In genomic region chr2:240574386-240575100, GRCh38 we compare ENCODE assay signal across 28 cellular contexts. TPM values are rescaled to one million over a fixed set of nuclear protein-coding genes. Genes with fewer than 3 reads are reported as not detected.
DNase-seq lines count a peak whose midpoint lies in the region; ATAC-seq and TF ChIP-seq lines count a peak whose summit lies in the region.
"Had no signal": no experiment of that assay in that cellular context is flagged by ENCODE, and none has a peak within 500 bp of the region (broad histone marks: within the 10 kb centered on the region; RNA-seq: fewer than 3 reads in every experiment).

No MANE protein-coding gene starts in this region.

- no peak overlapping the region for H3K4me3 ChIP-seq in psoas muscle
- H3K4me3 ChIP-seq: ascending aorta had no signal

- no peaks in the 10 kb centered on the region for H3K27me3 ChIP-seq in psoas muscle (ENCODE audit: insufficient read depth in 3 of 3, low read length in 2 of 3)
- H3K27me3 ChIP-seq: ascending aorta had no signal

- no peaks in the 10 kb centered on the region for H3K36me3 Mint-ChIP-seq in endothelial cell (ENCODE audit: low read depth, unreplicated experiment)
- H3K36me3 Mint-ChIP-seq: naive B cell, WTC11 had no signal

- H3K27ac ChIP-seq in psoas muscle: no peak overlapping the region
- H3K27ac ChIP-seq: ascending aorta, C4-2B had no signal

- WGBS in psoas muscle, 3 donors: 86 to 87% (median 87%) methylated on average over 20 to 21 of the region's 21 CpGs

- H3K27me3 Mint-ChIP-seq in endothelial cell (ENCODE audit: unreplicated experiment): peaks cover 5% of the 10 kb centered on the region
- H3K27me3 Mint-ChIP-seq: activated CD8-positive, alpha-beta memory T cell treated with anti-CD3 and anti-CD28 coated beads, Interleukin-2, amount 10 ng/mL, durations not matched to agents 7 days and 5 days; activated naive CD4-positive, alpha-beta T cell treated with anti-CD3 and anti-CD28 coated beads, Interleukin-2, amount 10 ng/mL, durations not matched to agents 7 days and 5 days; dendritic cell treated with granulocyte-macrophage colony-stimulating factor and Interleukin-4, amounts not matched to agents 40 ng/mL and 50 ng/mL, for 4 days; memory B cell; naive B cell had no signal

- H3K4me1 Mint-ChIP-seq in endothelial cell (ENCODE audit: unreplicated experiment): peaks cover 3% of the 10 kb centered on the region

- peaks cover 12% of the 10 kb centered on the region for H3K4me1 ChIP-seq in psoas muscle

- H3K4me3 Mint-ChIP-seq in endothelial cell (ENCODE audit: unreplicated experiment): no peak overlapping the region
- H3K4me3 Mint-ChIP-seq: activated CD8-positive, alpha-beta memory T cell treated with anti-CD3 and anti-CD28 coated beads, Interleukin-2, amount 10 ng/mL, durations not matched to agents 7 days and 5 days; activated naive CD4-positive, alpha-beta T cell treated with anti-CD3 and anti-CD28 coated beads, Interleukin-2, amount 10 ng/mL, durations not matched to agents 7 days and 5 days; activated T-cell treated with anti-CD3 and anti-CD28 coated beads, Interleukin-2, amount 50 U/mL, for 72 hours; dendritic cell treated with granulocyte-macrophage colony-stimulating factor and Interleukin-4, amounts not matched to agents 40 ng/mL and 50 ng/mL, for 4 days; memory B cell; naive B cell; WTC11 had no signal

- peak; percentile 4 for DNase-seq in endothelial cell (ENCODE audit: low spot score)
- peak; percentile 32 for DNase-seq in left ventricle myocardium superior
- peak; percentile 19 to 54 for DNase-seq in psoas muscle
- DNase-seq in stimulated activated CD4-positive, alpha-beta T cell treated with anti-CD3 and anti-CD28 coated beads, Interleukin-1b, Interleukin-23, amount 100 ng/mL, for 48 hours: no peak
- DNase-seq: activated CD4-positive, alpha-beta T cell treated with anti-CD3 and anti-CD28 coated beads, Interleukin-2, amount 50 U/mL, for 1 hour; activated CD8-positive, alpha-beta memory T cell treated with anti-CD3 and anti-CD28 coated beads, Interleukin-2, amount 10 ng/mL, durations not matched to agents 7 days and 5 days; activated naive CD4-positive, alpha-beta T cell treated with anti-CD3 and anti-CD28 coated beads, Interleukin-2, amount 10 ng/mL, durations not matched to agents 7 days and 5 days; activated T-cell treated with anti-CD3 and anti-CD28 coated beads, Interleukin-2, amount 50 U/mL, for 72 hours; Calu3; KG1; kidney glomerular epithelial cell; MM.1S; naive B cell; NCI-H1417; NCI-H2107; NCI-H446 treated with DMSO at 0.1 percent for 48 hours; occipital lobe; retina; stimulated activated CD4-positive, alpha-beta T cell treated with anti-CD3 and anti-CD28 coated beads, Interleukin-12 subunit alpha, Interleukin-12 subunit beta, amount 100 ng/mL, for 4 hours; stimulated activated CD4-positive, alpha-beta T cell treated with anti-CD3 and anti-CD28 coated beads, Interleukin-4, amount 100 ng/mL, for 4 hours; stimulated activated naive CD4-positive, alpha-beta T cell; T-helper 9 cell had no signal

- no peak overlapping the region for H3K27ac Mint-ChIP-seq in endothelial cell (ENCODE audit: unreplicated experiment)
- H3K27ac Mint-ChIP-seq: activated CD8-positive, alpha-beta memory T cell treated with anti-CD3 and anti-CD28 coated beads, Interleukin-2, amount 10 ng/mL, durations not matched to agents 7 days and 5 days; activated naive CD4-positive, alpha-beta T cell treated with anti-CD3 and anti-CD28 coated beads, Interleukin-2, amount 10 ng/mL, durations not matched to agents 7 days and 5 days; activated T-cell treated with anti-CD3 and anti-CD28 coated beads, Interleukin-2, amount 50 U/mL, for 72 hours; dendritic cell treated with granulocyte-macrophage colony-stimulating factor and Interleukin-4, amounts not matched to agents 40 ng/mL and 50 ng/mL, for 4 days; memory B cell; WTC11 had no signal

- ATAC-seq in left ventricle myocardium superior: no peak
- no peak for ATAC-seq in psoas muscle
- ATAC-seq in HG03280 (IDR thresholded peaks at IDR 0.05; ENCODE audit: unreplicated experiment): no peak
- ATAC-seq: activated CD8-positive, alpha-beta memory T cell treated with anti-CD3 and anti-CD28 coated beads, Interleukin-2, amount 10 ng/mL, durations not matched to agents 7 days and 5 days; activated T-cell treated with anti-CD3 and anti-CD28 coated beads, Interleukin-2, amount 50 U/mL, for 72 hours; WTC11 had no signal

- peaks cover 0 to 63% of the 10 kb centered on the region in 2 donors for H3K36me3 ChIP-seq in psoas muscle (ENCODE audit: insufficient read depth in 1 of 2, low read depth in 1 of 2)

- H3K9me3 Mint-ChIP-seq in endothelial cell (ENCODE audit: unreplicated experiment): no peaks in the 10 kb centered on the region
- H3K9me3 Mint-ChIP-seq: activated naive CD4-positive, alpha-beta T cell treated with anti-CD3 and anti-CD28 coated beads, Interleukin-2, amount 10 ng/mL, durations not matched to agents 7 days and 5 days; activated T-cell treated with anti-CD3 and anti-CD28 coated beads, Interleukin-2, amount 50 U/mL, for 72 hours; dendritic cell treated with granulocyte-macrophage colony-stimulating factor and Interleukin-4, amounts not matched to agents 40 ng/mL and 50 ng/mL, for 4 days; memory B cell; naive B cell; WTC11 had no signal

- no peaks in the 10 kb centered on the region for H3K9me3 ChIP-seq in psoas muscle
- H3K9me3 ChIP-seq: ascending aorta had no signal

- intact Hi-C loops in left ventricle myocardium superior (cut with micrococcal nuclease) (no loop called here), psoas muscle (cut with DNase I) (no loop called here)

- TF ChIP-seq CTCF in endothelial cell (IDR thresholded peaks at IDR 0.05; ENCODE audit: unreplicated experiment) (no peak), psoas muscle (IDR thresholded peaks at IDR 0.05) (no peak)

RNA-seq across cellular contexts. Expression of gene RNPEPL1, which starts 6.3 kb away (rescaled TPM):
- total RNA-seq in endothelial cell (ENCODE audit: unreplicated experiment) (29.2 TPM), left ventricle myocardium superior (105 TPM), psoas muscle (10 to 100 TPM; 48.8 to 70.4 (median 59.0) TPM)
- 10 to 100 TPM; 59.2 to 79.6 (median 71.9) TPM for polyA plus RNA-seq in psoas muscle

RNA-seq across cellular contexts. Expression of gene CAPN10, which starts 12.0 kb away (rescaled TPM):
- 47.8 TPM for total RNA-seq in endothelial cell (ENCODE audit: unreplicated experiment)
- total RNA-seq in left ventricle myocardium superior: 51.2 TPM
- total RNA-seq in psoas muscle: 1 to 10 TPM; 5.0 to 9.9 (median 7.6) TPM
- polyA plus RNA-seq in psoas muscle: 10 to 100 TPM in 2 of 3 donors, 1 to 10 TPM in 1; 8.9 to 15.0 (median 13.1) TPM

RNA-seq across cellular contexts. Expression of gene DUSP28, which starts 14.4 kb away (rescaled TPM):
- total RNA-seq in endothelial cell (ENCODE audit: unreplicated experiment): 1.5 TPM
- total RNA-seq in left ventricle myocardium superior: 13.2 TPM
- total RNA-seq in psoas muscle: 10 to 100 TPM; 10.4 to 12.9 (median 12.7) TPM
- 10 to 100 TPM in 1 of 3 donors, 1 to 10 TPM in 2; 6.6 to 18.1 (median 9.5) TPM for polyA plus RNA-seq in psoas muscle

RNA-seq across cellular contexts. Expression of gene ANKMY1, which starts 16.8 kb away (rescaled TPM):
- total RNA-seq in endothelial cell (ENCODE audit: unreplicated experiment) (5.6 TPM), left ventricle myocardium superior (5.1 TPM), psoas muscle (1 to 10 TPM; 3.0 to 5.8 (median 4.6) TPM)
- 1 to 10 TPM; 1.4 to 2.5 (median 2.4) TPM for polyA plus RNA-seq in psoas muscle

RNA-seq across cellular contexts. Expression of gene GPR35, which starts 50.7 kb away (rescaled TPM):
- 0.77 TPM for total RNA-seq in endothelial cell (ENCODE audit: unreplicated experiment)
- total RNA-seq in left ventricle myocardium superior: 2.1 TPM
- under 1 TPM; 0.36 to 0.92 (median 0.68) TPM for total RNA-seq in psoas muscle
- under 1 TPM; 0.30 to 0.89 (median 0.58) TPM for polyA plus RNA-seq in psoas muscle
- total RNA-seq: ascending aorta had no signal
